8 cellular contexts compared by ENCODE assay signal in the genomic region with DNA sequence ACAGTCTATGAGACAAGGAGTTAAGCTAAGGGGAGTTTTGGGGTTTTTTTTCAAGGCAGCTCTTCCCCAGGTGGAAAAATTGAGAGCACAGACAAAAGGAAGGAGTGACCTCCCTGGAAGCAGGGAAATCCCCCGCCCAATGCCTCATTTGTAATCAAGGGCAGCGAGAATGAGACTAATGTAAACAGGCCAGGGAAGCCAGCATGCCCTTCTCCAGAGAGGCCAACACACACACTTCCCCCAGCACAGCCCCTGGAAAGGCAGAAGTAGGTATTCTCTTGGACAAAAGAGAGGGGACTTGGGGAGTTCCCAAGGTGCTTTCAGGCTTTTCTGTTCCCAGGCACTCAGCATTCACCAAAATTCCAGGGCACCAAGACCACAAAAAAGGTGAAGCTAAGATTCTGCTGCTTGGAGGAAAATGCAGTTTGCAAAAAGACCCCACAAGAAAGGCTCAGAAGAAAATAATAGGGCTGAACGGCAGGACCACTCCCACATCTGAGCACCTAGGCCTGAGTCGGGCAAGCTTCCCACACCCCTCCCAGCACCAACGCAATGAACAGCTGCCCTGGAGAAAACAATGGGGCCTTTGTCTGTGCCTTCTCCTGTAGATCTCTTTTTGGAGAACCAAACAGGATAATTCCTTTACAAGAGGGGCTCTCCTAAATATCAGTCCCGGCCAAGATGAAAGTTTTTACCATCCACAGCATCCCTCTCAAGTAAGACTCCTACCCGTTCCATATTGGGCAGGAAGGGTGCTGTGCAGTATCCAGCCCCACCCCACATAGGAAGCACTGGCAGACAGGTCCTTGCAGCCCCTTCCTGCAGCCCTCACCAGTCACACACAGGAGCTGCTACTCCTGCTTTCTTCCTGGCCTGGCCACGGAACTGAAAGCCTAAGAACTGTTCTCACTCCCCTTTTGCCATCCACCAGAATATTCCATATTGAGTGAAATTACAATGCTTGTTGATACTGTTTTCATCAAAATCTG.
A peak's percentile ranks its signal among the peaks of the same experiment; 100 is the strongest.
DNase-seq lines count a peak whose midpoint lies in the region; ATAC-seq and TF ChIP-seq lines count a peak whose summit lies in the region.

No MANE protein-coding gene starts in this region.

- DNase-seq in EH (ENCODE audit: low read depth), result peak; percentile 41
- DNase-seq in NCI-H2196 (lab: John Stamatoyannopoulos, UW; ENCODE audit: unreplicated experiment), result peak; percentile 33
- peak; percentile 44 for DNase-seq in foreskin melanocyte
- DNase-seq in progenitor cell of endocrine pancreas (ENCODE audit: low spot score, unreplicated experiment), result peak; percentile 18
- DNase-seq in NCI-H1105 (lab: John Stamatoyannopoulos, UW), result no peak
- DNase-seq in RKO (ENCODE audit: low spot score), result no peak

- no peaks in the 10 kb centered on the region for H3K9me3 Mint-ChIP-seq in progenitor cell of endocrine pancreas (ENCODE audit: low read depth)

- peak overlapping the region; percentile 22 for H3K4me3 Mint-ChIP-seq in progenitor cell of endocrine pancreas (ENCODE audit: low read depth)

- H3K36me3 Mint-ChIP-seq in progenitor cell of endocrine pancreas (ENCODE audit: insufficient read depth), result peaks cover 5% of the 10 kb centered on the region

- no peaks in the 10 kb centered on the region for H3K27me3 Mint-ChIP-seq in progenitor cell of endocrine pancreas

- H3K4me1 Mint-ChIP-seq in progenitor cell of endocrine pancreas (ENCODE audit: low read depth), result peaks cover 40% of the 10 kb centered on the region

- peak overlapping the region; percentile 98 for H3K27ac Mint-ChIP-seq in progenitor cell of endocrine pancreas

- TF ChIP-seq CTCF in progenitor cell of endocrine pancreas (IDR thresholded peaks at IDR 0.05; ENCODE audit: unreplicated experiment), result no peak

- ATAC-seq in GM21825 (IDR thresholded peaks at IDR 0.05; ENCODE audit: unreplicated experiment), result no peak
- ATAC-seq in GM19395 (IDR thresholded peaks at IDR 0.05; ENCODE audit: unreplicated experiment), result no peak

Comparison
In these comparisons a context has a peak if more than half of its experiments do, and no peak if none do; other contexts are left out.
1. DNase-seq: peak in EH (single experiment), NCI-H2196 (single experiment), foreskin melanocyte (single experiment) and progenitor cell of endocrine pancreas (single experiment); none in NCI-H1105 (single experiment) and RKO (single experiment).